1 cellular context compared by ENCODE assay signal in the genomic region with DNA sequence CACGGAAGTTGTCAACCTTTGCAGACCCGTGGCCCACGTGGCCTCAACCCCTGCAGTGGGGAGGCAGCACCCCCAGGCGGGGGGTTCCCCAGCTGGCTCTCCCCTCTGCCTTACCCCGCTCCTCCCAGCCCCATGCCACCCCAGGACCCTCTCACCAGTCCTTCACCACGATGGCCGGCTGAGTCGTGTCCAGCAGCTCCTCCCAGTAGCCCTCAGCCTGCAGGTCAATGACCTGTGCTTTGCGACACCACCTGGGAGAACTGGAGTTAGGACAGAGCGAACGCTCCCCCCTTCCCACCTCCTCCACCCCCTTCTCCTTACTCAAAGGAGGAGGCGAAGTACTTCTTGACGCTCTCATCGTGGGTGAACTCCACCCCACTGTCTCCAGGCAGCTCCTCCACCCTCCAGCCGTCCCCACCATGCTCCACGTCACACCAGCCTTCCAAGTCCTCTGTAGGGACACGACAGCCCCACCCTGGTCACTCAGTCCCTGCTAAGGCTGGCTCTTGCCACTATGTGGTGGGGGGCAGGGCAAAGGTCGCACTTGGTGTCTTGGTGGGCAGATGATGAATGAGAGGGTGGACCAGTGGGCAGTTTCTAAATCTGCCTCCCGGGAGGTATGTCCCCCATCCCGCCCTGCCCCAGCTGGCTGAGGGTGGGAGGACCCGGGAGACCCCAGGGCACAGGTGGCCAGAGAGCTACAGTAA.
TF ChIP-seq lines count a peak whose summit lies in the region.

No MANE protein-coding gene starts in this region.

TF ChIP-seq in H1, 55 proteins besides CTCF, POLR2A, EP300 and RAD21:
- no peak for TF ChIP-seq CTBP2 (IDR thresholded peaks at IDR 0.05; ENCODE audit: borderline replicate concordance, insufficient read depth, insufficient read length, low read length)
- no peak for TF ChIP-seq KDM4A (IDR thresholded peaks at IDR 0.05; ENCODE audit: low read depth, low read length, severe bottlenecking)
- no peak for TF ChIP-seq RFX5 (IDR thresholded peaks at IDR 0.05; ENCODE audit: borderline replicate concordance, low read depth, low read length)
- no peak for TF ChIP-seq NRF1 (IDR thresholded peaks at IDR 0.05; ENCODE audit: low read depth, low read length)
